Comparison of ENCODE assay signal across 17 cellular contexts in the genomic region with DNA sequence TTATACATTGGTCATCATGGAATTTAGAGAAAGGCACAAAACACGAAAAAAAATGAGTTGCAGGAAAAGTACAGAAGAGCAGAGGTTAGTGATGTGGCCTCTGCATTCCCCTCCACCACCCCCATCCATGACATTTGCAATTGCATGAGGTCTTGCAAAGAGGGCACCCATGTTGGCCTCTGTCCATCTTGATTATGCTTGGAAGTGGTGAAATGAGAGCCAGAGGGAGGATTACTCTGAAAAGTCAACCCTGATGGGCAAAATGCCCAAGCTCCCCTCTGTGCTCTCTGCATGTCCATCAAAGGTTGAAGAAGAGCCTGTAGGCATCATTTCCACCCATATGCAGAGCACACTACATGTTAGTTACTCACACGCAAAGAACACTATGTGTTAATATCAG.
"Had no signal": no experiment of that assay in that cellular context is flagged by ENCODE, and none has a peak within 500 bp of the region (broad histone marks: within the 10 kb centered on the region; RNA-seq: fewer than 3 reads in every experiment).

No MANE protein-coding gene starts in this region.

- H3K4me3 Mint-ChIP-seq: memory B cell; mesothelial cell of epicardium; naive B cell; natural killer cell treated with Interleukin-12 subunit alpha and Interleukin-12 subunit beta and Interleukin-15 and Interleukin-18, amount 100 ng/mL, for 72 hours; neural crest cell; stimulated activated naive CD8-positive, alpha-beta T cell treated with anti-CD3 and anti-CD28 coated beads, Interleukin-15, amount 100 ng/mL, for 72 hours; type B pancreatic cell had no signal

- H3K9me3 Mint-ChIP-seq: memory B cell; mesothelial cell of epicardium; naive B cell; natural killer cell treated with Interleukin-12 subunit alpha and Interleukin-12 subunit beta and Interleukin-15 and Interleukin-18, amount 100 ng/mL, for 72 hours; neural crest cell; stimulated activated naive CD8-positive, alpha-beta T cell treated with anti-CD3 and anti-CD28 coated beads, Interleukin-15, amount 100 ng/mL, for 72 hours; type B pancreatic cell had no signal

- ATAC-seq: mucosa of descending colon; natural killer cell treated with Interleukin-12 subunit alpha and Interleukin-12 subunit beta and Interleukin-15 and Interleukin-18, amount 100 ng/mL, for 72 hours; sciatic nerve; stimulated activated naive CD8-positive, alpha-beta T cell treated with anti-CD3 and anti-CD28 coated beads, Interleukin-15, amount 100 ng/mL, for 72 hours had no signal

- H3K27ac Mint-ChIP-seq: memory B cell; mesothelial cell of epicardium; naive B cell; natural killer cell treated with Interleukin-12 subunit alpha and Interleukin-12 subunit beta and Interleukin-15 and Interleukin-18, amount 100 ng/mL, for 72 hours; stimulated activated naive CD8-positive, alpha-beta T cell treated with anti-CD3 and anti-CD28 coated beads, Interleukin-15, amount 100 ng/mL, for 72 hours; type B pancreatic cell had no signal

- DNase-seq: dorsolateral prefrontal cortex; effector CD4-positive, alpha-beta T cell; mucosa of descending colon; naive B cell; stimulated activated CD4-positive, alpha-beta T cell treated with anti-CD3 and anti-CD28 coated beads, Interleukin-12 subunit alpha, Interleukin-12 subunit beta, amount 100 ng/mL, for 4 hours; stimulated activated CD4-positive, alpha-beta T cell treated with anti-CD3 and anti-CD28 coated beads, Interleukin-1b, Interleukin-23, amount 100 ng/mL, for 48 hours; stimulated activated CD4-positive, alpha-beta T cell treated with anti-CD3 and anti-CD28 coated beads, Interleukin-4, amount 100 ng/mL, for 1 hour; stimulated activated CD8-positive, alpha-beta memory T cell treated with anti-CD3 and anti-CD28 coated beads, Interleukin-4, amount 100 ng/mL, for 48 hours; stimulated activated naive CD4-positive, alpha-beta T cell; stimulated activated naive CD8-positive, alpha-beta T cell treated with anti-CD3 and anti-CD28 coated beads, Interleukin-15, amount 100 ng/mL, for 72 hours; thyroid gland had no signal

- H3K27me3 Mint-ChIP-seq: type B pancreatic cell had no signal

- H3K36me3 Mint-ChIP-seq: memory B cell; mesothelial cell of epicardium; naive B cell; natural killer cell treated with Interleukin-12 subunit alpha and Interleukin-12 subunit beta and Interleukin-15 and Interleukin-18, amount 100 ng/mL, for 72 hours; type B pancreatic cell had no signal

- H3K4me1 Mint-ChIP-seq: memory B cell; naive B cell; stimulated activated naive CD8-positive, alpha-beta T cell treated with anti-CD3 and anti-CD28 coated beads, Interleukin-15, amount 100 ng/mL, for 72 hours had no signal
